Comparison of ENCODE assay signal across 8 cellular contexts in genomic region chr1:65309317-65310077, GRCh38. TPM values are rescaled to one million over a fixed set of nuclear protein-coding genes. Genes with fewer than 3 reads are reported as not detected.
DNase-seq lines count a peak whose midpoint lies in the region; ATAC-seq, FAIRE-seq and TF ChIP-seq lines count a peak whose summit lies in the region.

Gene DNAJC6 (plus strand): TSS chr1:65309543. CDS start chr1:65309746, 203 bp downstream.

- H3K36me3 ChIP-seq in skeletal muscle satellite cell (ENCODE audit: insufficient read depth, low read length) = no peaks in the 10 kb centered on the region

- H3K4me3 ChIP-seq in A549 = peak within 1 kb of the TSS; percentile 48
- H3K4me3 ChIP-seq in cardiac fibroblast (replicated peaks in 1 of 2; ENCODE audit: low read depth in 2 of 2, low read length in 2 of 2) = peak within 1 kb of the TSS; percentile 33 to 45
- H3K4me3 ChIP-seq in skeletal muscle satellite cell (ENCODE audit: low read length) = peak within 1 kb of the TSS; percentile 73

- ATAC-seq in A549 (peak; percentile 97 to 99), activated B cell treated with CpG ODN at 0.5 μM for 24 hours (ENCODE audit: low read depth) (peak; percentile 42), GM21528 (IDR thresholded peaks at IDR 0.05; ENCODE audit: low FRiP score, unreplicated experiment) (no peak)

- H3K9me3 Mint-ChIP-seq in activated B cell treated with CpG ODN at 0.5 μM for 24 hours = no peaks in the 10 kb centered on the region

- H3K4me1 ChIP-seq in A549 (no peaks in the 10 kb centered on the region), skeletal muscle satellite cell (ENCODE audit: control insufficient read depth, insufficient read depth, low read length) (no peaks in the 10 kb centered on the region)

- no peak for TF ChIP-seq POLR2A in A549 (IDR thresholded peaks at IDR 0.05; ENCODE audit: low read length)

- H3K4me3 Mint-ChIP-seq in activated B cell treated with CpG ODN at 0.5 μM for 24 hours = no peak within 1 kb of the TSS

- no peak within 1 kb of the TSS for H3K9ac ChIP-seq in skeletal muscle satellite cell (ENCODE audit: low read depth, low read length)

- no peak within 1 kb of the TSS for H3K27ac ChIP-seq in A549

- H3K4me1 Mint-ChIP-seq in activated B cell treated with CpG ODN at 0.5 μM for 24 hours = peaks cover 3% of the 10 kb centered on the region

- no peaks in the 10 kb centered on the region for H3K9me3 ChIP-seq in A549
- H3K9me3 ChIP-seq in skeletal muscle satellite cell (replicated peaks; ENCODE audit: low read length) = no peaks in the 10 kb centered on the region

- peaks cover 39% of the 10 kb centered on the region for H3K27me3 Mint-ChIP-seq in activated B cell treated with CpG ODN at 0.5 μM for 24 hours

- DNase-seq in A549 (ENCODE audit: low read depth in 1 of 2, low spot score in 1 of 2) (peak; percentile 20 to 35), GM20000 (ENCODE audit: low spot score) (peak; percentile 71), NCI-H2029 treated with DMSO at 0.1 percent for 48 hours (lab: John Stamatoyannopoulos, UW) (peak; percentile 88), activated B cell treated with CpG ODN at 0.5 μM for 24 hours (peak; percentile 20), cardiac fibroblast (ENCODE audit: low read depth in 2 of 2) (peak; percentile 69 to 70), iPS-NIHi11 (ENCODE audit: low spot score) (peak; percentile 89)

- WGBS in A549 (ENCODE audit: missing lambda C conversion rate) = 6% methylated on average over 15 of the region's 75 CpGs

- no peak for TF ChIP-seq EP300 in A549 (IDR thresholded peaks at IDR 0.05)

- no peak for TF ChIP-seq CTCF in A549 (IDR thresholded peaks at IDR 0.05)
- TF ChIP-seq CTCF in GM20000 (IDR thresholded peaks at IDR 0.05; ENCODE audit: extremely low read depth, missing control alignments) = no peak
- no peak for TF ChIP-seq CTCF in activated B cell treated with CpG ODN at 0.5 μM for 24 hours (IDR thresholded peaks at IDR 0.05)
- no peak for TF ChIP-seq CTCF in cardiac fibroblast (IDR thresholded peaks at IDR 0.05; ENCODE audit: low read depth, low read length)

- peak within 1 kb of the TSS; percentile 97 for H3K4me2 ChIP-seq in A549
- H3K4me2 ChIP-seq in skeletal muscle satellite cell (ENCODE audit: low read length) = peak within 1 kb of the TSS; percentile 90

- CTCF ChIA-PET in A549 (lab: Yijun Ruan, JAX) (interaction anchor here (0.6 to 1.5 kb wide), 3 partner anchors 37 to 244 kb away, joined by 3 read pairs; no protein-coding TSS in a partner anchor), activated B cell treated with CpG ODN at 0.5 μM for 24 hours (lab: Charles Lee) (no interaction called here)

- no peaks in the 10 kb centered on the region for H3K36me3 Mint-ChIP-seq in activated B cell treated with CpG ODN at 0.5 μM for 24 hours (ENCODE audit: low read depth)

- no peak within 1 kb of the TSS for H3K27ac Mint-ChIP-seq in activated B cell treated with CpG ODN at 0.5 μM for 24 hours

- intact Hi-C loops in activated B cell treated with CpG ODN at 0.5 μM for 24 hours (cut with micrococcal nuclease) = no loop called here

- no peak for FAIRE-seq in A549 (lab: Jason Lieb, UNC)

- H3K27me3 ChIP-seq in skeletal muscle satellite cell (ENCODE audit: control insufficient read depth, insufficient read depth, low read length) = peaks cover 11% of the 10 kb centered on the region

- no peak for TF ChIP-seq RAD21 in A549 (conservative IDR thresholded peaks at IDR 0.05 in 1 of 2, IDR thresholded peaks at IDR 0.05 in 1 of 2)

- POLR2A ChIA-PET in A549 (lab: Yijun Ruan, JAX) (interaction anchor here (0.6 kb wide), 1 partner anchor 111 kb away, joined by 4 read pairs; the partner anchor contains the start of genes LEPR and LEPROT), activated B cell treated with CpG ODN at 0.5 μM for 24 hours (lab: Charles Lee) (no interaction called here)

TF ChIP-seq in A549, 52 proteins besides CTCF, POLR2A, EP300 and RAD21:
- TF ChIP-seq, protein P1, sequence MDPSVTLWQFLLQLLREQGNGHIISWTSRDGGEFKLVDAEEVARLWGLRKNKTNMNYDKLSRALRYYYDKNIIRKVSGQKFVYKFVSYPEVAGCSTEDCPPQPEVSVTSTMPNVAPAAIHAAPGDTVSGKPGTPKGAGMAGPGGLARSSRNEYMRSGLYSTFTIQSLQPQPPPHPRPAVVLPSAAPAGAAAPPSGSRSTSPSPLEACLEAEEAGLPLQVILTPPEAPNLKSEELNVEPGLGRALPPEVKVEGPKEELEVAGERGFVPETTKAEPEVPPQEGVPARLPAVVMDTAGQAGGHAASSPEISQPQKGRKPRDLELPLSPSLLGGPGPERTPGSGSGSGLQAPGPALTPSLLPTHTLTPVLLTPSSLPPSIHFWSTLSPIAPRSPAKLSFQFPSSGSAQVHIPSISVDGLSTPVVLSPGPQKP (IDR thresholded peaks at IDR 0.05; ENCODE audit: low read depth, low read length) = no peak
- TF ChIP-seq JUN (IDR thresholded peaks at IDR 0.05) (no peak), EHMT2 (IDR thresholded peaks at IDR 0.05; ENCODE audit: low read depth) (peak; percentile 71; the same call in 1 of the 2 replicates), REST (IDR thresholded peaks at IDR 0.05) (peak; percentile 97)

RNA-seq across cellular contexts. Expression of gene DNAJC6, which starts in this region (rescaled TPM):
- polyA plus RNA-seq in A549 (2011; rRNA removed) (5.0 and 6.6 TPM in 2 replicates), A549 (2017; fragmentation: RNase III; extraction: RNeasy Plus Mini Kit Qiagen cat#74134 plus additional on column Dnase treatment) (2.8 to 3.0 TPM (median 2.9 TPM) in 3 replicates)
- 1.8 and 2.3 TPM in 2 replicates for polyA plus RNA-seq in A549 (2012; cell fraction: cytosol; rRNA removed)
- polyA plus RNA-seq in A549 (2012; cell fraction: nucleus; rRNA removed) = 1.9 and 2.7 TPM in 2 replicates
- 6.5 and 8.3 TPM in 2 replicates for polyA minus RNA-seq in A549 (2011; rRNA and poly(A)+ RNA removed)
- 0.67 and 0.93 TPM in 2 replicates for total RNA-seq in activated B cell treated with CpG ODN at 0.5 μM for 24 hours
- 1.5 and 2.3 TPM in 2 replicates for total RNA-seq in skeletal muscle satellite cell (2012; rRNA removed)

Comparison
In these comparisons a context has a peak if more than half of its experiments do, and no peak if none do; other contexts are left out.
1. Peak in DNase-seq and ATAC-seq in activated B cell treated with CpG ODN at 0.5 μM for 24 hours; RNA of the gene not detected or under 1 TPM.
2. DNase-seq: peak in every context shown above with its lines; median percentile 89 in iPS-NIHi11; 88 in NCI-H2029 treated with DMSO at 0.1 percent for 48 hours; 71 in GM20000; 70 in cardiac fibroblast; 28 in A549; 20 in activated B cell treated with CpG ODN at 0.5 μM for 24 hours.